8 cellular contexts compared by ENCODE assay signal in the genomic region with DNA sequence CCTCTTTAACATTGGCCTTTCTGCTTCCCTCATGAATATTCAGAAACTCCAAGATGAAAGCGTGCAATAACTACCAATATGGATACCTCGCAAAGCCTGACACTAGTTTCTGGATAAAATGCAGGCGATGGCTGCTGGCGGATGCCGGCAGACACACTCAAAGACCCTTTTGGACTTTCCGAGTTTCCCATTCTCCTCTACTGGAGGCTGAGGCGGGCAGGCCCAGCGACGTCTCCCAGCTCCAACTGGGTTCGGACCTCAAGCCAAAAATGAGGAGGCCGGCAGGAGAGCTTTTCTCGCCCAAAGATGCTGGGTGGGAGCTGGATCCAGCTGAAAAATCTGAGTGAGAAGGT. TPM values are rescaled to one million over a fixed set of nuclear protein-coding genes. Genes with fewer than 3 reads are reported as not detected.
DNase-seq lines count a peak whose midpoint lies in the region; ATAC-seq and TF ChIP-seq lines count a peak whose summit lies in the region.

No MANE protein-coding gene starts in this region.

- 68 to 74% methylated on average over 7 to 12 of the region's 12 CpGs for WGBS in endodermal cell (ENCODE audit: insufficient coverage in 1 of 2, insufficient read length in 1 of 2), 2 experiments

- peaks cover 10% of the 10 kb centered on the region for H3K4me1 ChIP-seq in ACC112 (ENCODE audit: control insufficient read depth, insufficient read depth, low read length, unreplicated experiment)
- H3K4me1 ChIP-seq in endodermal cell (ENCODE audit: control insufficient read depth, insufficient read depth, low read length): no peaks in the 10 kb centered on the region

- H3K27ac Mint-ChIP-seq in endodermal cell: no peak overlapping the region

- peak overlapping the region; percentile 58 for H3K4me3 Mint-ChIP-seq in endodermal cell

- H3K4me1 Mint-ChIP-seq in endodermal cell: peaks cover 16% of the 10 kb centered on the region

- H3K79me2 ChIP-seq in ACC112 (ENCODE audit: control insufficient read depth, insufficient read depth, low read length, unreplicated experiment) (peaks cover 8% of the 10 kb centered on the region), neural cell (replicated peaks; ENCODE audit: insufficient read depth, low read length) (peaks cover 33% of the 10 kb centered on the region)

- H3K9me3 ChIP-seq in MG63: no peaks in the 10 kb centered on the region
- no peaks in the 10 kb centered on the region for H3K9me3 ChIP-seq in endodermal cell (ENCODE audit: control insufficient read depth, low read length)
- H3K9me3 ChIP-seq in neural cell (ENCODE audit: low read length): no peaks in the 10 kb centered on the region

- H3K9me3 Mint-ChIP-seq in endodermal cell: no peaks in the 10 kb centered on the region

- no peak for DNase-seq in MG63
- DNase-seq in endodermal cell: peak; percentile 53
- no peak for DNase-seq in medulla oblongata (ENCODE audit: extremely low spot score)
- DNase-seq in NCI-H1930 (lab: John Stamatoyannopoulos, UW): no peak
- DNase-seq in NCI-H146 treated with DMSO at 0.1 percent for 48 hours (lab: John Stamatoyannopoulos, UW; ENCODE audit: unreplicated experiment): no peak

- H3K27me3 Mint-ChIP-seq in endodermal cell (ENCODE audit: insufficient read depth): peaks cover 58% of the 10 kb centered on the region

- H2AFZ ChIP-seq in ACC112 (ENCODE audit: low read length, unreplicated experiment): peak overlapping the region; percentile 93
- peak overlapping the region; percentile 52 for H2AFZ ChIP-seq in neural cell (ENCODE audit: low read depth, low read length)

- no peak for TF ChIP-seq CTCF in endodermal cell (conservative IDR thresholded peaks at IDR 0.05)
- TF ChIP-seq CTCF in neural cell (IDR thresholded peaks at IDR 0.05; ENCODE audit: poor library complexity, severe bottlenecking): no peak

- H4K20me1 ChIP-seq in neural cell (ENCODE audit: insufficient read depth): no peaks in the 10 kb centered on the region

- TF ChIP-seq EP300 in neural cell (conservative IDR thresholded peaks at IDR 0.05; ENCODE audit: poor library complexity, severe bottlenecking): no peak

- no peak for ATAC-seq in GM21423 (IDR thresholded peaks at IDR 0.05; ENCODE audit: unreplicated experiment)

- no peaks in the 10 kb centered on the region for H3K36me3 ChIP-seq in ACC112 (ENCODE audit: insufficient read depth, low read length)
- H3K36me3 ChIP-seq in MG63: no peaks in the 10 kb centered on the region
- no peaks in the 10 kb centered on the region for H3K36me3 ChIP-seq in endodermal cell (ENCODE audit: control insufficient read depth, insufficient read depth, low read length)
- no peaks in the 10 kb centered on the region for H3K36me3 ChIP-seq in neural cell (ENCODE audit: insufficient read depth, low read length)

- no peak for TF ChIP-seq RAD21 in neural cell (conservative IDR thresholded peaks at IDR 0.05)

- peaks cover 3% of the 10 kb centered on the region for H3F3A ChIP-seq in neural cell (ENCODE audit: insufficient read depth, low read length, poor library complexity, severe bottlenecking)

- peak overlapping the region; percentile 97 for H3K4me3 ChIP-seq in ACC112 (ENCODE audit: low read depth, low read length)
- peak overlapping the region; percentile 66 for H3K4me3 ChIP-seq in MG63
- peak overlapping the region; percentile 79 for H3K4me3 ChIP-seq in endodermal cell (ENCODE audit: low read length)
- peak overlapping the region; percentile 57 for H3K4me3 ChIP-seq in neural cell (ENCODE audit: low read length)

- H3K9ac ChIP-seq in endodermal cell (ENCODE audit: extremely low read depth, low read length, poor library complexity, severe bottlenecking) (no peak overlapping the region), neural cell (ENCODE audit: low read length) (peak overlapping the region; percentile 68)

- H3K4me2 ChIP-seq in neural cell (ENCODE audit: low read length): peak overlapping the region; percentile 28

- H3K27me3 ChIP-seq in ACC112 (ENCODE audit: insufficient read depth, low read length): no peaks in the 10 kb centered on the region
- H3K27me3 ChIP-seq in MG63: no peaks in the 10 kb centered on the region
- H3K27me3 ChIP-seq in endodermal cell (ENCODE audit: control insufficient read depth, insufficient read depth, low read length, poor library complexity, severe bottlenecking): peaks cover 22% of the 10 kb centered on the region
- no peaks in the 10 kb centered on the region for H3K27me3 ChIP-seq in neural cell (ENCODE audit: insufficient read depth, low read depth, low read length)

- H3K27ac ChIP-seq in ACC112 (ENCODE audit: low read depth, low read length) (0 out of 2 replicates have a peak overlapping the region, but pooled peaks have one; percentile 34), endodermal cell (ENCODE audit: low read depth, low read length) (peak overlapping the region; percentile 13), neural cell (ENCODE audit: low read length) (peak overlapping the region; percentile 95)

- no peaks in the 10 kb centered on the region for H3K9me2 ChIP-seq in neural cell (ENCODE audit: insufficient read depth, low read length)

- H3K36me3 Mint-ChIP-seq in endodermal cell (ENCODE audit: low read depth): no peaks in the 10 kb centered on the region

TF ChIP-seq in neural cell, 6 proteins besides CTCF, POLR2A, EP300 and RAD21:
- TF ChIP-seq EZH2 (IDR thresholded peaks at IDR 0.05; ENCODE audit: borderline replicate concordance, insufficient read depth, low read length, poor library complexity, severe bottlenecking) (no peak), MXI1 (conservative IDR thresholded peaks at IDR 0.05; ENCODE audit: poor library complexity, severe bottlenecking) (no peak), POLR2AphosphoS5 (IDR thresholded peaks at IDR 0.05) (no peak), SMC3 (conservative IDR thresholded peaks at IDR 0.05; ENCODE audit: poor library complexity) (no peak), TAF1 (IDR thresholded peaks at IDR 0.05; ENCODE audit: low read depth) (no peak)
- TF ChIP-seq, protein P1, sequence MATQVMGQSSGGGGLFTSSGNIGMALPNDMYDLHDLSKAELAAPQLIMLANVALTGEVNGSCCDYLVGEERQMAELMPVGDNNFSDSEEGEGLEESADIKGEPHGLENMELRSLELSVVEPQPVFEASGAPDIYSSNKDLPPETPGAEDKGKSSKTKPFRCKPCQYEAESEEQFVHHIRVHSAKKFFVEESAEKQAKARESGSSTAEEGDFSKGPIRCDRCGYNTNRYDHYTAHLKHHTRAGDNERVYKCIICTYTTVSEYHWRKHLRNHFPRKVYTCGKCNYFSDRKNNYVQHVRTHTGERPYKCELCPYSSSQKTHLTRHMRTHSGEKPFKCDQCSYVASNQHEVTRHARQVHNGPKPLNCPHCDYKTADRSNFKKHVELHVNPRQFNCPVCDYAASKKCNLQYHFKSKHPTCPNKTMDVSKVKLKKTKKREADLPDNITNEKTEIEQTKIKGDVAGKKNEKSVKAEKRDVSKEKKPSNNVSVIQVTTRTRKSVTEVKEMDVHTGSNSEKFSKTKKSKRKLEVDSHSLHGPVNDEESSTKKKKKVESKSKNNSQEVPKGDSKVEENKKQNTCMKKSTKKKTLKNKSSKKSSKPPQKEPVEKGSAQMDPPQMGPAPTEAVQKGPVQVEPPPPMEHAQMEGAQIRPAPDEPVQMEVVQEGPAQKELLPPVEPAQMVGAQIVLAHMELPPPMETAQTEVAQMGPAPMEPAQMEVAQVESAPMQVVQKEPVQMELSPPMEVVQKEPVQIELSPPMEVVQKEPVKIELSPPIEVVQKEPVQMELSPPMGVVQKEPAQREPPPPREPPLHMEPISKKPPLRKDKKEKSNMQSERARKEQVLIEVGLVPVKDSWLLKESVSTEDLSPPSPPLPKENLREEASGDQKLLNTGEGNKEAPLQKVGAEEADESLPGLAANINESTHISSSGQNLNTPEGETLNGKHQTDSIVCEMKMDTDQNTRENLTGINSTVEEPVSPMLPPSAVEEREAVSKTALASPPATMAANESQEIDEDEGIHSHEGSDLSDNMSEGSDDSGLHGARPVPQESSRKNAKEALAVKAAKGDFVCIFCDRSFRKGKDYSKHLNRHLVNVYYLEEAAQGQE (IDR thresholded peaks at IDR 0.05; ENCODE audit: borderline replicate concordance): peak; percentile 9
TF ChIP-seq in neural cell: peak in this region for 1.

RNA-seq across cellular contexts. Expression of a gene that starts 0.4 kb away (rescaled TPM):
- 64.3 and 90.0 TPM in 2 replicates for total RNA-seq in MG63 (2014; rRNA removed; shearing (Covaris generic); ENCODE audit: low replicate concordance)
- total RNA-seq in endodermal cell: 10 to 100 TPM; 11.5 to 13.7 TPM
- polyA plus RNA-seq in endodermal cell (2013, experiment 1 of 2): 152 TPM
- polyA plus RNA-seq in endodermal cell (2013, experiment 2 of 2): 151 TPM
- polyA plus RNA-seq in neural cell: 502 and 545 TPM in 2 replicates
- 313 and 330 TPM in 2 replicates for polyA minus RNA-seq in neural cell

Comparison
In these comparisons a context has a peak if more than half of its experiments do, and no peak if none do; other contexts are left out.
1. H3K27ac ChIP-seq: peak in every context shown above with its lines; median percentile 95 in neural cell; 34 in ACC112; 13 in endodermal cell.